Comparison of ENCODE assay signal across 16 cellular contexts in genomic region chr16:9286930-9287329, GRCh38.
DNase-seq lines count a peak whose midpoint lies in the region; ATAC-seq, FAIRE-seq and TF ChIP-seq lines count a peak whose summit lies in the region.
"Had no signal": no experiment of that assay in that cellular context is flagged by ENCODE, and none has a peak within 500 bp of the region (broad histone marks: within the 10 kb centered on the region; RNA-seq: fewer than 3 reads in every experiment).

No MANE protein-coding gene starts in this region.

- no peak overlapping the region for H3K56ac ChIP-seq in H1 (replicated peaks; ENCODE audit: insufficient read length, low read depth, low read length)

- no peak overlapping the region for H4K91ac ChIP-seq in H1 (replicated peaks; ENCODE audit: insufficient read length, low read length)
- H4K91ac ChIP-seq in mesenchymal stem cell (ENCODE audit: low read length): no peak overlapping the region
- no peak overlapping the region for H4K91ac ChIP-seq in trophoblast cell (ENCODE audit: low read depth, low read length)

- FAIRE-seq in H1 (lab: Jason Lieb, UNC): no peak
- FAIRE-seq: HTR-8/SVneo had no signal

- TF ChIP-seq POLR2A in H1 (IDR thresholded peaks at IDR 0.05; ENCODE audit: control extremely low read depth in 1 of 2, low read depth in 2 of 2, low read length in 2 of 2) (no peak), tibial nerve (IDR thresholded peaks at IDR 0.05) (no peak)

- no peak overlapping the region for H2BK20ac ChIP-seq in H1 (ENCODE audit: low read length)

- H3K27me3 ChIP-seq in H1 (replicated peaks in 1 of 4; ENCODE audit: control insufficient read depth in 3 of 4, extremely low read depth in 1 of 4, insufficient read depth in 3 of 4, low read length in 3 of 4): no peaks in the 10 kb centered on the region
- H3K27me3 ChIP-seq in mesenchymal stem cell (ENCODE audit: control insufficient read depth in 1 of 2, insufficient read depth in 1 of 2, low read length in 2 of 2): no peaks in the 10 kb centered on the region
- no peaks in the 10 kb centered on the region for H3K27me3 ChIP-seq in trophoblast cell (ENCODE audit: insufficient read depth, low read length)
- no peaks in the 10 kb centered on the region for H3K27me3 ChIP-seq in tibial nerve
- H3K27me3 ChIP-seq: BLaER1 had no signal

- CTCF ChIA-PET in H1 (lab: Charles Lee; ENCODE audit: partially characterized antibody): interaction anchor here (2.0 kb wide), 1 partner anchor 31 kb away, joined by 8 read pairs; no protein-coding TSS in a partner anchor

- H3K4ac ChIP-seq in H1 (replicated peaks; ENCODE audit: insufficient read length, low read depth, low read length): no peak overlapping the region
- H3K4ac ChIP-seq in mesenchymal stem cell (ENCODE audit: low read depth in 1 of 2, low read length in 2 of 2): no peak overlapping the region
- no peak overlapping the region for H3K4ac ChIP-seq in trophoblast cell (ENCODE audit: low read depth, low read length)

- H3K14ac ChIP-seq in H1 (ENCODE audit: insufficient read length) (no peak overlapping the region), mesenchymal stem cell (ENCODE audit: low read length in 2 of 2) (no peak overlapping the region), trophoblast cell (ENCODE audit: low read length) (no peak overlapping the region)

- H2AFZ ChIP-seq in H1 (ENCODE audit: low read length): no peak overlapping the region
- peak overlapping the region; percentile 27 for H2AFZ ChIP-seq in mesenchymal stem cell (ENCODE audit: low read depth, low read length)
- no peak overlapping the region for H2AFZ ChIP-seq in trophoblast cell (ENCODE audit: insufficient read depth, low read length, poor library complexity)
- H2AFZ ChIP-seq: GM23338 had no signal

- no peak overlapping the region for H3K4me2 ChIP-seq in H1 (ENCODE audit: insufficient read depth in 1 of 2, low read depth in 2 of 2, low read length in 2 of 2)
- H3K4me2 ChIP-seq in mesenchymal stem cell (ENCODE audit: low read length, poor library complexity, severe bottlenecking): no peak overlapping the region
- H3K4me2 ChIP-seq in trophoblast cell (ENCODE audit: low read length): no peak overlapping the region
- H3K4me2 ChIP-seq: BLaER1, GM23338 had no signal

- H2BK15ac ChIP-seq in H1 (ENCODE audit: low read length): no peak overlapping the region
- no peak overlapping the region for H2BK15ac ChIP-seq in mesenchymal stem cell (ENCODE audit: low read depth, poor library complexity, severe bottlenecking)

- no peak for ATAC-seq in GM21786 (IDR thresholded peaks at IDR 0.05; ENCODE audit: unreplicated experiment)
- ATAC-seq in HG03159 (IDR thresholded peaks at IDR 0.05; ENCODE audit: unreplicated experiment): no peak
- ATAC-seq: GM23338 had no signal

- WGBS in H1 (ENCODE audit: extremely low coverage in 1 of 2, insufficient coverage in 1 of 2, insufficient read length in 1 of 2, insufficient replicate concordance in 2 of 2, low coverage in 1 of 2, low lambda C conversion rate in 2 of 2, missing lambda C conversion rate in 1 of 2), 2 experiments: 83% methylated on average over 3 of the region's 3 CpGs; no CpG with 5 or more reads in 1 of the 2 experiments
- WGBS in mesenchymal stem cell: 55% methylated on average over 3 of the region's 3 CpGs
- no CpG with 5 or more reads among the region's 3 CpGs for WGBS in trophoblast cell (ENCODE audit: extremely low coverage, insufficient coverage, insufficient read length)
- 65 to 73% methylated on average over 3 of the region's 3 CpGs for WGBS in tibial nerve, 2 donors

- TF ChIP-seq EP300 in H1 (IDR thresholded peaks at IDR 0.05; ENCODE audit: borderline replicate concordance in 1 of 2, low read depth in 2 of 2, low read length in 2 of 2) (no peak), tibial nerve (IDR thresholded peaks at IDR 0.05) (no peak)

- no peaks in the 10 kb centered on the region for H4K20me1 ChIP-seq in H1 (replicated peaks in 1 of 2; ENCODE audit: control insufficient read depth in 1 of 2, insufficient read depth in 2 of 2, low read length in 2 of 2)
- H4K20me1 ChIP-seq: BLaER1 had no signal

- H3K23ac ChIP-seq in H1 (ENCODE audit: insufficient read length) (no peak overlapping the region), mesenchymal stem cell (ENCODE audit: low read length in 2 of 2) (no peak overlapping the region), trophoblast cell (ENCODE audit: low read length) (peak overlapping the region; percentile 66)

- H3K4me3 ChIP-seq in H1 (ENCODE audit: extremely low read depth in 1 of 4, insufficient read depth in 2 of 4, low read depth in 3 of 4, low read length in 4 of 4) (no peak overlapping the region), mesenchymal stem cell (ENCODE audit: insufficient read depth in 1 of 2, low read depth in 1 of 2, low read length in 2 of 2) (no peak overlapping the region), trophoblast cell (ENCODE audit: low read depth, low read length) (no peak overlapping the region), tibial nerve (no peak overlapping the region)
- H3K4me3 ChIP-seq: BLaER1, GM23338 had no signal

- H4K8ac ChIP-seq in H1 (ENCODE audit: extremely low read depth, insufficient read depth, low read length): no peak overlapping the region
- H4K8ac ChIP-seq in mesenchymal stem cell (ENCODE audit: low read length): no peak overlapping the region
- H4K8ac ChIP-seq in trophoblast cell (ENCODE audit: low read depth, low read length): no peak overlapping the region

- H3K9ac ChIP-seq in H1 (replicated peaks in 1 of 4; ENCODE audit: extremely low read depth in 1 of 4, low read depth in 3 of 4, low read length in 3 of 4) (no peak overlapping the region), mesenchymal stem cell (ENCODE audit: low read length) (no peak overlapping the region), trophoblast cell (ENCODE audit: low read length) (peak overlapping the region; percentile 63)
- H3K9ac ChIP-seq: BLaER1 had no signal

- H2BK5ac ChIP-seq in H1 (ENCODE audit: low read depth, low read length) (no peak overlapping the region), mesenchymal stem cell (ENCODE audit: low read depth, low read length, poor library complexity, severe bottlenecking) (no peak overlapping the region), trophoblast cell (ENCODE audit: low read depth, low read length, poor library complexity) (no peak overlapping the region)

- H2BK12ac ChIP-seq in H1 (ENCODE audit: low read depth, low read length): 0 out of 2 replicates have a peak overlapping the region, but pooled peaks have one; percentile 60
- H2BK12ac ChIP-seq in mesenchymal stem cell (ENCODE audit: low read length in 2 of 2): no peak overlapping the region
- no peak overlapping the region for H2BK12ac ChIP-seq in trophoblast cell (ENCODE audit: low read length)

- no peak overlapping the region for H2AK5ac ChIP-seq in H1 (ENCODE audit: low read depth, low read length)
- no peak overlapping the region for H2AK5ac ChIP-seq in mesenchymal stem cell (ENCODE audit: low read length, severe bottlenecking)
- no peak overlapping the region for H2AK5ac ChIP-seq in trophoblast cell (ENCODE audit: low read length)

- H3K18ac ChIP-seq in H1 (ENCODE audit: extremely low read depth, low read length) (no peak overlapping the region), mesenchymal stem cell (ENCODE audit: low read depth in 1 of 2, low read length in 2 of 2) (no peak overlapping the region), trophoblast cell (ENCODE audit: low read length) (no peak overlapping the region)

- H3K79me2 ChIP-seq in H1 (ENCODE audit: control insufficient read depth in 1 of 2, insufficient read depth in 2 of 2, low read length in 2 of 2): no peaks in the 10 kb centered on the region
- no peaks in the 10 kb centered on the region for H3K79me2 ChIP-seq in trophoblast cell (ENCODE audit: control insufficient read depth, insufficient read depth, low read length, poor library complexity)

- no peak overlapping the region for H4K12ac ChIP-seq in trophoblast cell (ENCODE audit: low read depth, low read length)

- peak; percentile 26 for DNase-seq in ELF-1 (ENCODE audit: low read depth, low spot score)
- no peak for DNase-seq in H1 (ENCODE audit: low read depth in 1 of 2, low spot score in 2 of 2)
- DNase-seq in mesenchymal stem cell: no peak
- no peak for DNase-seq in trophoblast cell
- DNase-seq in tibial nerve (ENCODE audit: low spot score in 2 of 2): no peak
- no peak for DNase-seq in NCI-H1930 (lab: John Stamatoyannopoulos, UW)
- DNase-seq: 8988T; AML-193; CD8-positive, alpha-beta memory T cell; DMS53; H9 had no signal

- no peak for TF ChIP-seq RAD21 in H1 (IDR thresholded peaks at IDR 0.05 in 1 of 2, conservative IDR thresholded peaks at IDR 0.05 in 1 of 2; ENCODE audit: low read depth in 2 of 2, low read length in 2 of 2)

- TF ChIP-seq CTCF in H1 (IDR thresholded peaks at IDR 0.05; ENCODE audit: control extremely low read depth in 1 of 3, insufficient read depth in 1 of 3, low read depth in 1 of 3, low read length in 3 of 3): no peak
- no peak for TF ChIP-seq CTCF in tibial nerve (IDR thresholded peaks at IDR 0.05)

- H3K27ac ChIP-seq in H1 (ENCODE audit: low read depth, low read length): no peak overlapping the region
- no peak overlapping the region for H3K27ac ChIP-seq in mesenchymal stem cell (ENCODE audit: low read length, poor library complexity, severe bottlenecking)
- no peak overlapping the region for H3K27ac ChIP-seq in trophoblast cell (ENCODE audit: low read depth, low read length)
- no peak overlapping the region for H3K27ac ChIP-seq in tibial nerve
- H3K27ac ChIP-seq: BLaER1 had no signal

- H3K9me3 ChIP-seq in H1 (ENCODE audit: insufficient read depth in 2 of 2, low read depth in 1 of 2, low read length in 1 of 2) (no peaks in the 10 kb centered on the region), mesenchymal stem cell (ENCODE audit: control insufficient read depth, low read length) (no peaks in the 10 kb centered on the region), trophoblast cell (ENCODE audit: insufficient read depth, low read depth, low read length) (no peaks in the 10 kb centered on the region), tibial nerve (peaks cover 0 to 10% (median 0%) of the 10 kb centered on the region in 4 donors)

- H2BK120ac ChIP-seq in H1 (replicated peaks; ENCODE audit: low read depth, low read length) (no peak overlapping the region), mesenchymal stem cell (ENCODE audit: low read depth, low read length) (no peak overlapping the region), trophoblast cell (ENCODE audit: insufficient read depth, low read length, poor library complexity) (no peak overlapping the region)

- POLR2A ChIA-PET in H1 (lab: Charles Lee; ENCODE audit: partially characterized antibody): no interaction called here

- H3K36me3 ChIP-seq in H1 (ENCODE audit: control insufficient read depth in 2 of 4, insufficient read depth in 4 of 4, low read length in 3 of 4): no peaks in the 10 kb centered on the region
- no peaks in the 10 kb centered on the region for H3K36me3 ChIP-seq in mesenchymal stem cell (ENCODE audit: control insufficient read depth in 1 of 2, insufficient read depth in 2 of 2, low read depth in 1 of 2, low read length in 2 of 2)
- no peaks in the 10 kb centered on the region for H3K36me3 ChIP-seq in trophoblast cell (ENCODE audit: control insufficient read depth in 1 of 2, insufficient read depth in 2 of 2, low read length in 2 of 2)
- no peaks in the 10 kb centered on the region for H3K36me3 ChIP-seq in tibial nerve
- H3K36me3 ChIP-seq: BLaER1 had no signal

- no peaks in the 10 kb centered on the region; a peak in 1 of 7 replicates for H3K4me1 ChIP-seq in H1 (replicated peaks in 1 of 4; ENCODE audit: control insufficient read depth in 3 of 4, insufficient read depth in 4 of 4, low read length in 3 of 4)
- H3K4me1 ChIP-seq in mesenchymal stem cell (ENCODE audit: control insufficient read depth, insufficient read depth, low read depth, low read length): no peaks in the 10 kb centered on the region
- no peaks in the 10 kb centered on the region for H3K4me1 ChIP-seq in trophoblast cell (ENCODE audit: control insufficient read depth in 1 of 2, insufficient read depth in 2 of 2, low read length in 2 of 2)
- H3K4me1 ChIP-seq in tibial nerve: no peaks in the 10 kb centered on the region
- H3K4me1 ChIP-seq: BLaER1 had no signal

- H4K5ac ChIP-seq in H1 (ENCODE audit: insufficient read length, low read depth, low read length): no peak overlapping the region

- no peaks in the 10 kb centered on the region for H3K23me2 ChIP-seq in H1 (ENCODE audit: low read depth, low read length)

- H3K79me1 ChIP-seq in H1 (ENCODE audit: low read depth, low read length) (no peaks in the 10 kb centered on the region), mesenchymal stem cell (replicated peaks; ENCODE audit: low read length, poor library complexity, severe bottlenecking) (no peaks in the 10 kb centered on the region), trophoblast cell (ENCODE audit: low read length) (no peaks in the 10 kb centered on the region)
